In the genomic region with DNA sequence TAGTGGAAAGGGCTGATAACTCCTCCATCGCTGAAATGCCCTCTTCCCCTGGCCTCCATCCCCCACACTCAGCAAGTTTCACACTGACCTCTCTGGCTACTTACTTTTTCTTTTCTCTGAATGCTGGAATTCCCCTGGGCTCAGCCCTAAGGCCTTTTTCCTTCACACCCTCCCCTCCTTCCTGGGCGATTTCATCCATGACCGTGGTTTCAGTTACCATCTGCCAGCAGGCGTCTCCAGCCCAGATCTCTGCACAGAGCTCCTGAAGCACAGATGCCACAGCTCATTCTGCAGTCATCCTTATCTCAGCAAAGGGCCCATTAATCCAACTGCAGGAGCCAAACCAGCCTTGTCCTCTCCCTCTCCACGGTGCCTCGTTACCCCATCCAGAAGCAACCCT, we compare ENCODE assay signal across 10 cellular contexts.
A peak's percentile ranks its signal among the peaks of the same experiment; 100 is the strongest.
DNase-seq lines count a peak whose midpoint lies in the region; ATAC-seq and TF ChIP-seq lines count a peak whose summit lies in the region.
"Had no signal": no experiment of that assay in that cellular context is flagged by ENCODE, and none has a peak within 500 bp of the region (broad histone marks: within the 10 kb centered on the region; RNA-seq: fewer than 3 reads in every experiment).

No MANE protein-coding gene starts in this region.

- no peak for TF ChIP-seq POLR2A in tibial nerve (IDR thresholded peaks at IDR 0.05)

- H4K91ac ChIP-seq in H9 (ENCODE audit: insufficient read length, low read depth, low read length), result no peak overlapping the region

- CTCF ChIA-PET in activated B cell treated with CpG ODN at 0.5 μM for 24 hours (lab: Charles Lee), result no interaction called here

- H3K4me1 Mint-ChIP-seq in CD4-positive, CD25-positive, alpha-beta regulatory T cell, result peaks cover 16 to 49% (median 32%) of the 10 kb centered on the region in 4 donors
- H3K4me1 Mint-ChIP-seq in H9 (peaks cover 8 to 14% of the 10 kb centered on the region in 2 experiments), activated B cell treated with CpG ODN at 0.5 μM for 24 hours (peaks cover 38% of the 10 kb centered on the region)

- no peak overlapping the region for H4K5ac ChIP-seq in H9 (ENCODE audit: insufficient read length, low read depth, low read length)

- DNase-seq in CD4-positive, CD25-positive, alpha-beta regulatory T cell, result no peak
- DNase-seq in H9 (peak; percentile 51), activated B cell treated with CpG ODN at 0.5 μM for 24 hours (no peak), iPS-NIHi11 (ENCODE audit: low spot score) (peak; percentile 28), tibial nerve (ENCODE audit: low spot score in 2 of 2) (peak in 1 of 2 donors; percentile 38), KG1 (lab: John Stamatoyannopoulos, UW) (no peak), epidermal melanocyte (ENCODE audit: insufficient read length, low spot score) (no peak)

- ATAC-seq in CD4-positive, CD25-positive, alpha-beta regulatory T cell (ENCODE audit: low read depth in 2 of 2), result no peak
- no peak for ATAC-seq in activated B cell treated with CpG ODN at 0.5 μM for 24 hours (ENCODE audit: low read depth)
- no peak for ATAC-seq in HG02981 (IDR thresholded peaks at IDR 0.05; ENCODE audit: unreplicated experiment)

- no peak overlapping the region for H3T11ph ChIP-seq in H9 (ENCODE audit: low read length)

- H3K4me1 ChIP-seq in CD4-positive, CD25-positive, alpha-beta regulatory T cell (ENCODE audit: control insufficient read depth, insufficient read depth, low read length, poor library complexity, severe bottlenecking), result no peaks in the 10 kb centered on the region
- H3K4me1 ChIP-seq in H9 (ENCODE audit: insufficient read depth, low read length) (no peaks in the 10 kb centered on the region; the same call in 1 of the 2 replicates), tibial nerve (peaks cover 0 to 62% (median 19%) of the 10 kb centered on the region in 4 donors)

- H4K8ac ChIP-seq in H9 (replicated peaks; ENCODE audit: insufficient read length, low read depth, low read length), result no peak overlapping the region

- no peak overlapping the region for H2BK15ac ChIP-seq in H9 (ENCODE audit: low read depth, low read length)

- TF ChIP-seq CTCF in H9 (conservative IDR thresholded peaks at IDR 0.05) (no peak), activated B cell treated with CpG ODN at 0.5 μM for 24 hours (IDR thresholded peaks at IDR 0.05) (no peak), tibial nerve (IDR thresholded peaks at IDR 0.05) (peak in 2 of 5 experiments; percentile 11 to 43)

- no peak overlapping the region for H3K23ac ChIP-seq in H9 (ENCODE audit: insufficient read length, low read depth, low read length)

- H3K4me2 ChIP-seq in H9 (ENCODE audit: insufficient read depth, insufficient read length, low read length), result no peak overlapping the region

- H3K14ac ChIP-seq in H9 (ENCODE audit: insufficient read depth, low read length), result no peak overlapping the region

- H3K23me2 ChIP-seq in H9 (ENCODE audit: insufficient read length, low read depth, low read length, poor library complexity, severe bottlenecking), result no peaks in the 10 kb centered on the region

- H2AFZ ChIP-seq in H9 (ENCODE audit: low read length), result no peak overlapping the region

- no peak overlapping the region for H2BK5ac ChIP-seq in H9 (ENCODE audit: insufficient read length, low read length)

- H3K27me3 ChIP-seq in CD4-positive, CD25-positive, alpha-beta regulatory T cell (ENCODE audit: control insufficient read depth, insufficient read depth, low read length), result no peaks in the 10 kb centered on the region
- no peaks in the 10 kb centered on the region for H3K27me3 ChIP-seq in H9 (ENCODE audit: insufficient read depth, low read length)
- no peaks in the 10 kb centered on the region for H3K27me3 ChIP-seq in tibial nerve

- H3K18ac ChIP-seq in H9 (ENCODE audit: insufficient read length, low read depth, low read length), result no peak overlapping the region

- no peaks in the 10 kb centered on the region for H3K79me1 ChIP-seq in H9 (ENCODE audit: insufficient read depth, low read depth, low read length, poor library complexity, severe bottlenecking)

- no peak overlapping the region for H3K27ac ChIP-seq in CD4-positive, CD25-positive, alpha-beta regulatory T cell (ENCODE audit: insufficient read depth, low read length, poor library complexity, severe bottlenecking)
- H3K27ac ChIP-seq in H9 (ENCODE audit: insufficient read length, low read depth, low read length) (no peak overlapping the region), tibial nerve (peak overlapping the region; percentile 63 to 92 (median 82))
- H3K27ac ChIP-seq: epithelial cell of prostate, HL-60 had no signal

- H2AK5ac ChIP-seq in H9 (ENCODE audit: insufficient read length, low read length), result no peak overlapping the region

- no peak overlapping the region for H3K9ac ChIP-seq in H9 (ENCODE audit: extremely low read depth, insufficient read length, low read length)

- no peak overlapping the region for H3K4me3 Mint-ChIP-seq in CD4-positive, CD25-positive, alpha-beta regulatory T cell
- no peak overlapping the region for H3K4me3 Mint-ChIP-seq in H9
- H3K4me3 Mint-ChIP-seq in activated B cell treated with CpG ODN at 0.5 μM for 24 hours, result no peak overlapping the region

- H3K9me3 ChIP-seq in CD4-positive, CD25-positive, alpha-beta regulatory T cell (ENCODE audit: control insufficient read depth in 2 of 2, low read length in 2 of 2), result no peaks in the 10 kb centered on the region
- H3K9me3 ChIP-seq in H9 (ENCODE audit: control insufficient read depth, low read depth, low read length), result no peaks in the 10 kb centered on the region
- no peaks in the 10 kb centered on the region for H3K9me3 ChIP-seq in tibial nerve

- TF ChIP-seq EP300 in tibial nerve (IDR thresholded peaks at IDR 0.05), result peak in 1 of 2 donors; percentile 15

- peaks cover 14% of the 10 kb centered on the region for H3K36me3 ChIP-seq in CD4-positive, CD25-positive, alpha-beta regulatory T cell (ENCODE audit: control insufficient read depth, insufficient read depth, low read length)
- H3K36me3 ChIP-seq in tibial nerve, result no peaks in the 10 kb centered on the region

- H4K20me1 ChIP-seq in H9 (ENCODE audit: control insufficient read depth, insufficient read depth, insufficient read length), result no peaks in the 10 kb centered on the region

- H3K27me3 Mint-ChIP-seq in CD4-positive, CD25-positive, alpha-beta regulatory T cell, result no peaks in the 10 kb centered on the region
- H3K27me3 Mint-ChIP-seq in H9 (ENCODE audit: low read depth) (peaks cover 4% of the 10 kb centered on the region), activated B cell treated with CpG ODN at 0.5 μM for 24 hours (no peaks in the 10 kb centered on the region)

- H3K27ac Mint-ChIP-seq in CD4-positive, CD25-positive, alpha-beta regulatory T cell, result peak overlapping the region; percentile 16 to 62 (median 56)
- H3K27ac Mint-ChIP-seq in H9 (peak overlapping the region; percentile 29 to 73 (median 43); a peak in 2 of 7 replicates), activated B cell treated with CpG ODN at 0.5 μM for 24 hours (peak overlapping the region; percentile 26)

- no peaks in the 10 kb centered on the region for H3K9me3 Mint-ChIP-seq in CD4-positive, CD25-positive, alpha-beta regulatory T cell
- H3K9me3 Mint-ChIP-seq in H9, result peaks cover 0 to 1% of the 10 kb centered on the region in 2 experiments; a peak in 1 of 5 replicates
- no peaks in the 10 kb centered on the region for H3K9me3 Mint-ChIP-seq in activated B cell treated with CpG ODN at 0.5 μM for 24 hours

- no peak overlapping the region for H2BK12ac ChIP-seq in H9 (ENCODE audit: insufficient read length, low read depth, low read length)

- peaks cover 36% of the 10 kb centered on the region for H3K36me3 Mint-ChIP-seq in CD4-positive, CD25-positive, alpha-beta regulatory T cell
- no peaks in the 10 kb centered on the region; a peak in 1 of 7 replicates for H3K36me3 Mint-ChIP-seq in H9 (ENCODE audit: insufficient read depth in 1 of 3, low read depth in 3 of 3)
- peaks cover 68% of the 10 kb centered on the region for H3K36me3 Mint-ChIP-seq in activated B cell treated with CpG ODN at 0.5 μM for 24 hours (ENCODE audit: low read depth)

- no peak overlapping the region for H2BK120ac ChIP-seq in H9 (ENCODE audit: low read depth, low read length, poor library complexity, severe bottlenecking)

- intact Hi-C loops in activated B cell treated with CpG ODN at 0.5 μM for 24 hours (cut with micrococcal nuclease), result no loop called here

- H3K4me3 ChIP-seq in CD4-positive, CD25-positive, alpha-beta regulatory T cell (ENCODE audit: low read depth, low read length), result no peak overlapping the region
- H3K4me3 ChIP-seq in tibial nerve, result no peak overlapping the region

- H3K4ac ChIP-seq in H9 (ENCODE audit: low read depth, low read length), result no peak overlapping the region

- no CpG with 5 or more reads among the region's 6 CpGs for WGBS in H9 (ENCODE audit: extremely low coverage, insufficient read length, low lambda C conversion rate)
- WGBS in tibial nerve, 2 donors, result 21 to 28% methylated on average over 6 of the region's 6 CpGs

- H3K79me2 ChIP-seq in H9 (ENCODE audit: insufficient read depth, low read length), result no peaks in the 10 kb centered on the region

- no peak overlapping the region for H2BK20ac ChIP-seq in H9 (ENCODE audit: low read depth, low read length, poor library complexity, severe bottlenecking)

- H3K56ac ChIP-seq in H9 (ENCODE audit: insufficient read length, low read depth, low read length), result no peak overlapping the region

- POLR2A ChIA-PET in activated B cell treated with CpG ODN at 0.5 μM for 24 hours (lab: Charles Lee), result interaction anchor here (1.3 kb wide), 1 partner anchor 110 kb away, joined by 3 read pairs; no protein-coding TSS in a partner anchor

Comparison
In these comparisons a context has a peak if more than half of its experiments do, and no peak if none do; other contexts are left out.
1. DNase-seq: peak in H9 (single experiment) and iPS-NIHi11 (single experiment); none in CD4-positive, CD25-positive, alpha-beta regulatory T cell (0 of 3), activated B cell treated with CpG ODN at 0.5 μM for 24 hours (single experiment), KG1 (single experiment) and epidermal melanocyte (single experiment).
2. H3K27ac ChIP-seq: peak in tibial nerve (4 of 4); none in CD4-positive, CD25-positive, alpha-beta regulatory T cell (single experiment) and H9 (single experiment).
3. Peak in every context shown above with its lines, with median percentiles within 50 percentile points of each other: H3K27ac Mint-ChIP-seq.